ENCODE assay signal across 10 cellular contexts in genomic region chr12:108638141-108638823, GRCh38. TPM values are rescaled to one million over a fixed set of nuclear protein-coding genes. Genes with fewer than 3 reads are reported as not detected.
DNase-seq lines count a peak whose midpoint lies in the region; ATAC-seq lines count a peak whose summit lies in the region.
"Had no signal": no experiment of that assay in that cellular context is flagged by ENCODE, and none has a peak within 500 bp of the region (broad histone marks: within the 10 kb centered on the region; RNA-seq: fewer than 3 reads in every experiment).

No MANE protein-coding gene starts in this region.

- peaks cover 7% of the 10 kb centered on the region for H3K36me3 Mint-ChIP-seq in IgD-negative memory B cell

- H3K9ac ChIP-seq in subcutaneous abdominal adipose tissue (ENCODE audit: low read length in 5 of 5), result peak overlapping the region in 3 of 5 donors; percentile 46 to 57 (median 49)

- H3K4me1 ChIP-seq in subcutaneous abdominal adipose tissue (ENCODE audit: control insufficient read depth in 5 of 5, insufficient read depth in 5 of 5, low read length in 5 of 5), result peaks cover 1 to 69% (median 53%) of the 10 kb centered on the region in 5 donors

- no peaks in the 10 kb centered on the region for H3K9me3 Mint-ChIP-seq in IgD-negative memory B cell

- H3K9me3 ChIP-seq in subcutaneous abdominal adipose tissue (ENCODE audit: control insufficient read depth in 5 of 5, low read length in 5 of 5), result no peaks in the 10 kb centered on the region

- ATAC-seq in left lobe of liver (peak; percentile 14), HG02852 (IDR thresholded peaks at IDR 0.05; ENCODE audit: unreplicated experiment) (no peak), GM21619 (IDR thresholded peaks at IDR 0.05; ENCODE audit: unreplicated experiment) (no peak)

- H3K4me1 Mint-ChIP-seq in IgD-negative memory B cell, result peaks cover 44 to 67% (median 63%) of the 10 kb centered on the region in 3 donors

- peak overlapping the region in 4 of 5 donors; percentile 9 to 40 (median 34) for H3K4me3 ChIP-seq in subcutaneous abdominal adipose tissue (ENCODE audit: low read depth in 1 of 5, low read length in 5 of 5)

- no peaks in the 10 kb centered on the region for H3K27me3 ChIP-seq in subcutaneous abdominal adipose tissue (ENCODE audit: control insufficient read depth in 5 of 5, insufficient read depth in 4 of 5, low read length in 5 of 5)

- H3K36me3 ChIP-seq in subcutaneous abdominal adipose tissue (ENCODE audit: control insufficient read depth in 5 of 5, insufficient read depth in 5 of 5, low read length in 5 of 5), result no peaks in the 10 kb centered on the region

- peak overlapping the region; percentile 84 to 95 (median 90) for H3K4me3 Mint-ChIP-seq in IgD-negative memory B cell

- DNase-seq in anterior cingulate cortex (lab: John Stamatoyannopoulos, UW) (peak in 54 of 58 donors; percentile 32 to 91 (median 72)), left lobe of liver (ENCODE audit: low spot score) (no peak), NCI-H2107 treated with DMSO at 0.1 percent for 48 hours (lab: John Stamatoyannopoulos, UW; ENCODE audit: unreplicated experiment) (no peak), T-helper 1 cell (no peak)
- DNase-seq: erythroblast, NCI-H2171 had no signal

- no peaks in the 10 kb centered on the region for H3K27me3 Mint-ChIP-seq in IgD-negative memory B cell

- no peak overlapping the region for H3K27ac ChIP-seq in subcutaneous abdominal adipose tissue (ENCODE audit: low read depth, low read length)

- peak overlapping the region; percentile 46 to 100 (median 59) for H3K27ac Mint-ChIP-seq in IgD-negative memory B cell

RNA-seq across cellular contexts. Expression of gene SELPLG, which starts 4.6 kb away (rescaled TPM):
- polyA plus RNA-seq in IgD-negative memory B cell, result 37.0 TPM
- 2.4 TPM for total RNA-seq in left lobe of liver

RNA-seq across cellular contexts. Expression of gene TMEM119, which starts 40.4 kb away (rescaled TPM):
- 0.33 TPM for polyA plus RNA-seq in IgD-negative memory B cell
- 0.23 TPM for total RNA-seq in left lobe of liver

Comparison
In these comparisons a context has a peak if more than half of its experiments do, and no peak if none do; other contexts are left out.
1. DNase-seq: peak in anterior cingulate cortex (54 of 58); none in left lobe of liver (single experiment), NCI-H2107 treated with DMSO at 0.1 percent for 48 hours (single experiment) and T-helper 1 cell (0 of 5).